1 cellular context compared by ENCODE assay signal in the genomic region with DNA sequence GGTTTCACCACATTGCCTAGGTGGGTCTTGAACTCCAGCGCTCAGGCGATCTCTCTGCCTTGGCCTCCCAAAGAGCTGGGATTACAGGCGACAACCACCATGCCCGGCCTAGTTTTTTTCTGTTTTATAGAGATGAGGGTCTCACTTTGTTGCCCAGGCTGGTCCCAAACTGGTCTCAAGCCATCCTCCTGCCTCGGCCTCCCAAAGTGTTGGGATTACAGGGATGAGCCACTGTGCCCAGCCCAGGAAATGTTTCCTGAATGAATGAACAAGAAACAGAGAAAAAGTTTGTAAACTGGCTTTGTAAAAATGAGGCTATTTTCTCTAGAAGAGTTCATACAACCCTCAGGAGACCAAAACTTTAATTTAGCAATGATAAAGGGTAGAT.
A peak's percentile ranks its signal among the peaks of the same experiment; 100 is the strongest.
TF ChIP-seq lines count a peak whose summit lies in the region.

No MANE protein-coding gene starts in this region.

TF ChIP-seq in HepG2, 621 proteins besides CTCF, POLR2A, EP300 and RAD21 (continued from another document and continues in another):
- TF ChIP-seq AKNA (CRISPR knock-in tag; IDR thresholded peaks at IDR 0.05; ENCODE audit: borderline replicate concordance) (no peak; the same call in 1 of the 2 replicates), HNF1A (IDR thresholded peaks at IDR 0.05; ENCODE audit: low read depth) (no peak), HNF1A (CRISPR knock-in tag; IDR thresholded peaks at IDR 0.05; ENCODE audit: borderline replicate concordance) (no peak), PAX8 (CRISPR knock-in tag; IDR thresholded peaks at IDR 0.05; ENCODE audit: borderline replicate concordance) (no peak), ZNF253 (CRISPR knock-in tag; IDR thresholded peaks at IDR 0.05; ENCODE audit: borderline replicate concordance) (peak; percentile 30; the same call in 1 of the 2 replicates), KDM4B (CRISPR knock-in tag; IDR thresholded peaks at IDR 0.05) (no peak), MBNL3 (CRISPR knock-in tag; conservative IDR thresholded peaks at IDR 0.05) (no peak), ZNF883 (CRISPR knock-in tag; IDR thresholded peaks at IDR 0.05; ENCODE audit: not compliant biosample characterization) (no peak), ZNF746 (CRISPR knock-in tag; IDR thresholded peaks at IDR 0.05) (no peak), ZFP1 (CRISPR knock-in tag; IDR thresholded peaks at IDR 0.05) (0 out of 2 replicates have a peak, but pooled peaks have one; percentile 4), NCOA2 (CRISPR knock-in tag; IDR thresholded peaks at IDR 0.05) (no peak), TP53 (CRISPR knock-in tag; conservative IDR thresholded peaks at IDR 0.05) (no peak), TBP (CRISPR knock-in tag; IDR thresholded peaks at IDR 0.05) (no peak), IRX3 (CRISPR knock-in tag; IDR thresholded peaks at IDR 0.05; ENCODE audit: borderline replicate concordance, low read depth) (no peak), ZNF557 (CRISPR knock-in tag; IDR thresholded peaks at IDR 0.05) (no peak), TAF1 (CRISPR knock-in tag; IDR thresholded peaks at IDR 0.05) (no peak), ZNF652 (CRISPR knock-in tag; IDR thresholded peaks at IDR 0.05; ENCODE audit: borderline replicate concordance, low read depth) (no peak), CREB1 (IDR thresholded peaks at IDR 0.05) (no peak), CREB1 (CRISPR knock-in tag; IDR thresholded peaks at IDR 0.05) (no peak)
- TF ChIP-seq, protein P1, sequence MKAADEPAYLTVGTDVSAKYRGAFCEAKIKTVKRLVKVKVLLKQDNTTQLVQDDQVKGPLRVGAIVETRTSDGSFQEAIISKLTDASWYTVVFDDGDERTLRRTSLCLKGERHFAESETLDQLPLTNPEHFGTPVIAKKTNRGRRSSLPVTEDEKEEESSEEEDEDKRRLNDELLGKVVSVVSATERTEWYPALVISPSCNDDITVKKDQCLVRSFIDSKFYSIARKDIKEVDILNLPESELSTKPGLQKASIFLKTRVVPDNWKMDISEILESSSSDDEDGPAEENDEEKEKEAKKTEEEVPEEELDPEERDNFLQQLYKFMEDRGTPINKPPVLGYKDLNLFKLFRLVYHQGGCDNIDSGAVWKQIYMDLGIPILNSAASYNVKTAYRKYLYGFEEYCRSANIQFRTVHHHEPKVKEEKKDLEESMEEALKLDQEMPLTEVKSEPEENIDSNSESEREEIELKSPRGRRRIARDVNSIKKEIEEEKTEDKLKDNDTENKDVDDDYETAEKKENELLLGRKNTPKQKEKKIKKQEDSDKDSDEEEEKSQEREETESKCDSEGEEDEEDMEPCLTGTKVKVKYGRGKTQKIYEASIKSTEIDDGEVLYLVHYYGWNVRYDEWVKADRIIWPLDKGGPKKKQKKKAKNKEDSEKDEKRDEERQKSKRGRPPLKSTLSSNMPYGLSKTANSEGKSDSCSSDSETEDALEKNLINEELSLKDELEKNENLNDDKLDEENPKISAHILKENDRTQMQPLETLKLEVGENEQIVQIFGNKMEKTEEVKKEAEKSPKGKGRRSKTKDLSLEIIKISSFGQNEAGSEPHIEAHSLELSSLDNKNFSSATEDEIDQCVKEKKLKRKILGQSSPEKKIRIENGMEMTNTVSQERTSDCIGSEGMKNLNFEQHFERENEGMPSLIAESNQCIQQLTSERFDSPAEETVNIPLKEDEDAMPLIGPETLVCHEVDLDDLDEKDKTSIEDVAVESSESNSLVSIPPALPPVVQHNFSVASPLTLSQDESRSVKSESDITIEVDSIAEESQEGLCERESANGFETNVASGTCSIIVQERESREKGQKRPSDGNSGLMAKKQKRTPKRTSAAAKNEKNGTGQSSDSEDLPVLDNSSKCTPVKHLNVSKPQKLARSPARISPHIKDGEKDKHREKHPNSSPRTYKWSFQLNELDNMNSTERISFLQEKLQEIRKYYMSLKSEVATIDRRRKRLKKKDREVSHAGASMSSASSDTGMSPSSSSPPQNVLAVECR (CRISPR knock-in tag; IDR thresholded peaks at IDR 0.05; ENCODE audit: borderline replicate concordance), result no peak
- TF ChIP-seq, protein P2, sequence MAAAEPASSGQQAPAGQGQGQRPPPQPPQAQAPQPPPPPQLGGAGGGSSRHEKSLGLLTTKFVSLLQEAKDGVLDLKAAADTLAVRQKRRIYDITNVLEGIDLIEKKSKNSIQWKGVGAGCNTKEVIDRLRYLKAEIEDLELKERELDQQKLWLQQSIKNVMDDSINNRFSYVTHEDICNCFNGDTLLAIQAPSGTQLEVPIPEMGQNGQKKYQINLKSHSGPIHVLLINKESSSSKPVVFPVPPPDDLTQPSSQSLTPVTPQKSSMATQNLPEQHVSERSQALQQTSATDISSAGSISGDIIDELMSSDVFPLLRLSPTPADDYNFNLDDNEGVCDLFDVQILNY (CRISPR knock-in tag; conservative IDR thresholded peaks at IDR 0.05), result no peak
- TF ChIP-seq, protein P3, sequence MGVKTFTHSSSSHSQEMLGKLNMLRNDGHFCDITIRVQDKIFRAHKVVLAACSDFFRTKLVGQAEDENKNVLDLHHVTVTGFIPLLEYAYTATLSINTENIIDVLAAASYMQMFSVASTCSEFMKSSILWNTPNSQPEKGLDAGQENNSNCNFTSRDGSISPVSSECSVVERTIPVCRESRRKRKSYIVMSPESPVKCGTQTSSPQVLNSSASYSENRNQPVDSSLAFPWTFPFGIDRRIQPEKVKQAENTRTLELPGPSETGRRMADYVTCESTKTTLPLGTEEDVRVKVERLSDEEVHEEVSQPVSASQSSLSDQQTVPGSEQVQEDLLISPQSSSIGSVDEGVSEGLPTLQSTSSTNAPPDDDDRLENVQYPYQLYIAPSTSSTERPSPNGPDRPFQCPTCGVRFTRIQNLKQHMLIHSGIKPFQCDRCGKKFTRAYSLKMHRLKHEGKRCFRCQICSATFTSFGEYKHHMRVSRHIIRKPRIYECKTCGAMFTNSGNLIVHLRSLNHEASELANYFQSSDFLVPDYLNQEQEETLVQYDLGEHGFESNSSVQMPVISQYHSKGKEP (CRISPR knock-in tag; IDR thresholded peaks at IDR 0.05), result no peak
- TF ChIP-seq, protein P4, sequence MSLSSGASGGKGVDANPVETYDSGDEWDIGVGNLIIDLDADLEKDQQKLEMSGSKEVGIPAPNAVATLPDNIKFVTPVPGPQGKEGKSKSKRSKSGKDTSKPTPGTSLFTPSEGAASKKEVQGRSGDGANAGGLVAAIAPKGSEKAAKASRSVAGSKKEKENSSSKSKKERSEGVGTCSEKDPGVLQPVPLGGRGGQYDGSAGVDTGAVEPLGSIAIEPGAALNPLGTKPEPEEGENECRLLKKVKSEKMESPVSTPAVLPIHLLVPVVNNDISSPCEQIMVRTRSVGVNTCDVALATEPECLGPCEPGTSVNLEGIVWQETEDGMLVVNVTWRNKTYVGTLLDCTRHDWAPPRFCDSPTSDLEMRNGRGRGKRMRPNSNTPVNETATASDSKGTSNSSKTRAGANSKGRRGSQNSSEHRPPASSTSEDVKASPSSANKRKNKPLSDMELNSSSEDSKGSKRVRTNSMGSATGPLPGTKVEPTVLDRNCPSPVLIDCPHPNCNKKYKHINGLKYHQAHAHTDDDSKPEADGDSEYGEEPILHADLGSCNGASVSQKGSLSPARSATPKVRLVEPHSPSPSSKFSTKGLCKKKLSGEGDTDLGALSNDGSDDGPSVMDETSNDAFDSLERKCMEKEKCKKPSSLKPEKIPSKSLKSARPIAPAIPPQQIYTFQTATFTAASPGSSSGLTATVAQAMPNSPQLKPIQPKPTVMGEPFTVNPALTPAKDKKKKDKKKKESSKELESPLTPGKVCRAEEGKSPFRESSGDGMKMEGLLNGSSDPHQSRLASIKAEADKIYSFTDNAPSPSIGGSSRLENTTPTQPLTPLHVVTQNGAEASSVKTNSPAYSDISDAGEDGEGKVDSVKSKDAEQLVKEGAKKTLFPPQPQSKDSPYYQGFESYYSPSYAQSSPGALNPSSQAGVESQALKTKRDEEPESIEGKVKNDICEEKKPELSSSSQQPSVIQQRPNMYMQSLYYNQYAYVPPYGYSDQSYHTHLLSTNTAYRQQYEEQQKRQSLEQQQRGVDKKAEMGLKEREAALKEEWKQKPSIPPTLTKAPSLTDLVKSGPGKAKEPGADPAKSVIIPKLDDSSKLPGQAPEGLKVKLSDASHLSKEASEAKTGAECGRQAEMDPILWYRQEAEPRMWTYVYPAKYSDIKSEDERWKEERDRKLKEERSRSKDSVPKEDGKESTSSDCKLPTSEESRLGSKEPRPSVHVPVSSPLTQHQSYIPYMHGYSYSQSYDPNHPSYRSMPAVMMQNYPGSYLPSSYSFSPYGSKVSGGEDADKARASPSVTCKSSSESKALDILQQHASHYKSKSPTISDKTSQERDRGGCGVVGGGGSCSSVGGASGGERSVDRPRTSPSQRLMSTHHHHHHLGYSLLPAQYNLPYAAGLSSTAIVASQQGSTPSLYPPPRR (CRISPR knock-in tag; IDR thresholded peaks at IDR 0.05; ENCODE audit: borderline replicate concordance), result no peak
- TF ChIP-seq, protein P5, sequence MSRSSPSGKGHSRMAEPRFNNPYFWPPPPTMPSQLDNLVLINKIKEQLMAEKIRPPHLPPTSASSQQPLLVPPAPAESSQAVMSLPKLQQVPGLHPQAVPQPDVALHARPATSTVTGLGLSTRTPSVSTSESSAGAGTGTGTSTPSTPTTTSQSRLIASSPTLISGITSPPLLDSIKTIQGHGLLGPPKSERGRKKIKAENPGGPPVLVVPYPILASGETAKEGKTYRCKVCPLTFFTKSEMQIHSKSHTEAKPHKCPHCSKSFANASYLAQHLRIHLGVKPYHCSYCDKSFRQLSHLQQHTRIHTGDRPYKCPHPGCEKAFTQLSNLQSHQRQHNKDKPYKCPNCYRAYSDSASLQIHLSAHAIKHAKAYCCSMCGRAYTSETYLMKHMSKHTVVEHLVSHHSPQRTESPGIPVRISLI (CRISPR knock-in tag; IDR thresholded peaks at IDR 0.05; ENCODE audit: borderline replicate concordance), result no peak
- TF ChIP-seq, protein P6, sequence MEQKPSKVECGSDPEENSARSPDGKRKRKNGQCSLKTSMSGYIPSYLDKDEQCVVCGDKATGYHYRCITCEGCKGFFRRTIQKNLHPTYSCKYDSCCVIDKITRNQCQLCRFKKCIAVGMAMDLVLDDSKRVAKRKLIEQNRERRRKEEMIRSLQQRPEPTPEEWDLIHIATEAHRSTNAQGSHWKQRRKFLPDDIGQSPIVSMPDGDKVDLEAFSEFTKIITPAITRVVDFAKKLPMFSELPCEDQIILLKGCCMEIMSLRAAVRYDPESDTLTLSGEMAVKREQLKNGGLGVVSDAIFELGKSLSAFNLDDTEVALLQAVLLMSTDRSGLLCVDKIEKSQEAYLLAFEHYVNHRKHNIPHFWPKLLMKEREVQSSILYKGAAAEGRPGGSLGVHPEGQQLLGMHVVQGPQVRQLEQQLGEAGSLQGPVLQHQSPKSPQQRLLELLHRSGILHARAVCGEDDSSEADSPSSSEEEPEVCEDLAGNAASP (CRISPR knock-in tag; IDR thresholded peaks at IDR 0.05; ENCODE audit: borderline replicate concordance), result no peak
